Comparison of ENCODE assay signal across 8 cellular contexts in the genomic region with DNA sequence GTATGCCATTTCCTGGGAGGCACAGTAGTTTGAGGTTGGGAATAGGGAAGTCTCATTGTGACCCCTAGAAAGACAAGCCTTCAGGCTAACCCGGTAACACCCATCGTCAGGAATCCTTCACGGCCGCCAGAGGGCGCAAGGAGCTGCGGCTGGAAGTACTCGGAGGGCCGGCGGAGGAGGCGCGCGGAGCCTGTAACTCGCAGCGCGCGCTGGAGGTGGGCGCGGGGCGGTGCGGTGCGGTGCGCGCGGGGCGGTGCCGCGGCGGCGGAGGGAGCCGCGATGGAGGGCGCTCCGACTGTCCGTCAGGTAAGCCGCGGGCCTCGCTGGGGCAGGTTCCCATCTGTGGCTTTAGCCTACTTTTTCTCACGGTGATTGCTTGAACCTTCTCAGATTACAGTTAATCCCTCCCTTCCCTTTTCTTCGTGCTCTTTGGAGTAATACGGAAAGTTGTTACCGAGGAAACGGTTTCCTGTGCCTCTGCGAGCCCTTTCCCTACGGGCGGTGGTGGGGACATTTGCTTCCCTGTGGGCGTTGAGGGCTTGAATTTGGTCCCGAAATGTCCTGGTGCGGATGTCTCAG. TPM values are rescaled to one million over a fixed set of nuclear protein-coding genes. Genes with fewer than 3 reads are reported as not detected.
DNase-seq lines count a peak whose midpoint lies in the region; ATAC-seq and TF ChIP-seq lines count a peak whose summit lies in the region.

A gene (plus strand): TSS at position 158 of the 579 bp plus-strand sequence. CDS start 122 bp downstream, at position 280.

- no peaks in the 10 kb centered on the region for H3K9me3 ChIP-seq in Caco-2
- H3K9me3 ChIP-seq in endodermal cell (ENCODE audit: control insufficient read depth, low read length): no peaks in the 10 kb centered on the region
- H3K9me3 ChIP-seq in mesodermal cell (ENCODE audit: control insufficient read depth, low read length): no peaks in the 10 kb centered on the region

- H3K27ac ChIP-seq in endodermal cell (ENCODE audit: low read depth, low read length) (no peak within 1 kb of the TSS), mesodermal cell (ENCODE audit: low read depth, low read length, severe bottlenecking) (no peak within 1 kb of the TSS)

- POLR2A ChIA-PET in Caco-2 (lab: Charles Lee): no interaction called here

- H3K4me3 ChIP-seq in Caco-2 (ENCODE audit: low read depth, low read length) (peak within 1 kb of the TSS; percentile 35), endodermal cell (ENCODE audit: low read length) (peak within 1 kb of the TSS; percentile 81), mesodermal cell (ENCODE audit: extremely low read depth, insufficient read depth, low read length, poor library complexity, severe bottlenecking) (peak within 1 kb of the TSS; percentile 55)

- CTCF ChIA-PET in Caco-2 (lab: Charles Lee): interaction anchor here (0.6 to 1.6 kb wide), 6 partner anchors 52 to 217 kb away, joined by 4 to 15 read pairs (median 6); a partner anchor contains a TSS
- CTCF ChIA-PET in activated CD8-positive, alpha-beta memory T cell treated with anti-CD3 and anti-CD28 coated beads, Interleukin-2, amount 10 ng/mL, durations not matched to agents 7 days and 5 days (lab: Charles Lee): interaction anchor here (0.6 to 2.7 kb wide), 22 partner anchors 9 to 349 kb away, joined by 3 to 18 read pairs (median 4); no protein-coding TSS in a partner anchor

- DNase-seq in Caco-2: peak; percentile 86 to 88
- DNase-seq in HUDEP-2 (lab: John Stamatoyannopoulos, UW; ENCODE audit: unreplicated experiment in 76 of 76): peak in 70 of 76 experiments; percentile 1 to 75 (median 52)
- peak; percentile 81 to 89 for DNase-seq in NOMO-1 (lab: John Stamatoyannopoulos, UW; ENCODE audit: unreplicated experiment in 2 of 2)
- DNase-seq in activated CD8-positive, alpha-beta memory T cell treated with anti-CD3 and anti-CD28 coated beads, Interleukin-2, amount 10 ng/mL, durations not matched to agents 7 days and 5 days: peak; percentile 88
- peak; percentile 95 for DNase-seq in endodermal cell
- peak; percentile 65 for DNase-seq in stimulated activated CD8-positive, alpha-beta memory T cell treated with anti-CD3 and anti-CD28 coated beads, Interleukin-15, amount 100 ng/mL, for 24 hours (ENCODE audit: low read depth)

- H3K27me3 Mint-ChIP-seq in Caco-2 (ENCODE audit: insufficient read depth, unreplicated experiment) (no peaks in the 10 kb centered on the region), endodermal cell (ENCODE audit: insufficient read depth) (peaks cover 11% of the 10 kb centered on the region)
- H3K27me3 Mint-ChIP-seq in activated CD8-positive, alpha-beta memory T cell treated with anti-CD3 and anti-CD28 coated beads, Interleukin-2, amount 10 ng/mL, durations not matched to agents 7 days and 5 days: no peaks in the 10 kb centered on the region

- H3K4me1 ChIP-seq in Caco-2 (0 out of 2 replicates have a peak, but pooled peaks cover 9% of the 10 kb centered on the region), endodermal cell (ENCODE audit: control insufficient read depth, insufficient read depth, low read length) (no peaks in the 10 kb centered on the region), mesodermal cell (ENCODE audit: control insufficient read depth, insufficient read depth, low read length, poor library complexity, severe bottlenecking) (no peaks in the 10 kb centered on the region)

- peak within 1 kb of the TSS; percentile 58 for H3K9ac ChIP-seq in endodermal cell (ENCODE audit: extremely low read depth, low read length, poor library complexity, severe bottlenecking)

- H3K36me3 Mint-ChIP-seq in Caco-2 (ENCODE audit: insufficient read depth, unreplicated experiment) (no peaks in the 10 kb centered on the region), endodermal cell (ENCODE audit: low read depth) (no peaks in the 10 kb centered on the region)
- no peaks in the 10 kb centered on the region for H3K36me3 Mint-ChIP-seq in activated CD8-positive, alpha-beta memory T cell treated with anti-CD3 and anti-CD28 coated beads, Interleukin-2, amount 10 ng/mL, durations not matched to agents 7 days and 5 days

- BruUV-seq in Caco-2 (replicated peaks; lab: Mats Ljungman, UMichigan): no TSS peak

- intact Hi-C loops in Caco-2 (cut with micrococcal nuclease; ENCODE audit: unreplicated experiment): loop anchor here (1.0 to 2.0 kb wide), 3 partner anchors 52 to 102 kb away; no protein-coding TSS in a partner anchor

- H3K4me3 Mint-ChIP-seq in Caco-2 (ENCODE audit: unreplicated experiment) (peak within 1 kb of the TSS; percentile 71), endodermal cell (peak within 1 kb of the TSS; percentile 68)
- peak within 1 kb of the TSS; percentile 69 for H3K4me3 Mint-ChIP-seq in activated CD8-positive, alpha-beta memory T cell treated with anti-CD3 and anti-CD28 coated beads, Interleukin-2, amount 10 ng/mL, durations not matched to agents 7 days and 5 days

- H3K36me3 ChIP-seq in Caco-2 (ENCODE audit: control insufficient read depth, insufficient read depth, low read length) (no peaks in the 10 kb centered on the region), endodermal cell (ENCODE audit: control insufficient read depth, insufficient read depth, low read length) (no peaks in the 10 kb centered on the region), mesodermal cell (ENCODE audit: control insufficient read depth, insufficient read depth, low read length) (no peaks in the 10 kb centered on the region)

- H3K9me3 Mint-ChIP-seq in Caco-2 (ENCODE audit: unreplicated experiment): no peaks in the 10 kb centered on the region
- no peaks in the 10 kb centered on the region for H3K9me3 Mint-ChIP-seq in activated CD8-positive, alpha-beta memory T cell treated with anti-CD3 and anti-CD28 coated beads, Interleukin-2, amount 10 ng/mL, durations not matched to agents 7 days and 5 days (ENCODE audit: low read depth)
- no peaks in the 10 kb centered on the region for H3K9me3 Mint-ChIP-seq in endodermal cell

- 0 to 1% methylated on average over 16 to 48 of the region's 48 CpGs for WGBS in endodermal cell (ENCODE audit: insufficient coverage in 1 of 2, insufficient read length in 1 of 2), 2 experiments
- 0% methylated on average over 37 to 41 of the region's 48 CpGs for WGBS in mesodermal cell (ENCODE audit: insufficient coverage in 2 of 2), 2 experiments

- H3K27ac Mint-ChIP-seq in Caco-2 (ENCODE audit: unreplicated experiment) (peak within 1 kb of the TSS; percentile 48), endodermal cell (peak within 1 kb of the TSS; percentile 50)
- no peak within 1 kb of the TSS for H3K27ac Mint-ChIP-seq in activated CD8-positive, alpha-beta memory T cell treated with anti-CD3 and anti-CD28 coated beads, Interleukin-2, amount 10 ng/mL, durations not matched to agents 7 days and 5 days

- peak; percentile 95 for ATAC-seq in GM21423 (IDR thresholded peaks at IDR 0.05; ENCODE audit: unreplicated experiment)
- peak; percentile 99 for ATAC-seq in activated CD8-positive, alpha-beta memory T cell treated with anti-CD3 and anti-CD28 coated beads, Interleukin-2, amount 10 ng/mL, durations not matched to agents 7 days and 5 days

- TF ChIP-seq CTCF in Caco-2 (IDR thresholded peaks at IDR 0.05; ENCODE audit: insufficient read depth in 1 of 2, low read depth in 1 of 2, low read length in 1 of 2, severe bottlenecking in 1 of 2, unreplicated experiment in 1 of 2) (peak; percentile 86 to 92), endodermal cell (conservative IDR thresholded peaks at IDR 0.05) (peak; percentile 92)

- H3K27me3 ChIP-seq in Caco-2 (replicated peaks; ENCODE audit: control insufficient read depth, insufficient read depth, low read length) (no peaks in the 10 kb centered on the region), endodermal cell (ENCODE audit: control insufficient read depth, insufficient read depth, low read length, poor library complexity, severe bottlenecking) (no peaks in the 10 kb centered on the region)

- H3K4me1 Mint-ChIP-seq in Caco-2 (ENCODE audit: low read depth, unreplicated experiment) (peaks cover 7% of the 10 kb centered on the region), endodermal cell (peaks cover 8% of the 10 kb centered on the region)
- H3K4me1 Mint-ChIP-seq in activated CD8-positive, alpha-beta memory T cell treated with anti-CD3 and anti-CD28 coated beads, Interleukin-2, amount 10 ng/mL, durations not matched to agents 7 days and 5 days: peaks cover 8% of the 10 kb centered on the region

RNA-seq across cellular contexts. Expression of the gene that starts here (rescaled TPM):
- total RNA-seq in Caco-2 (2022) (3.9 and 4.2 TPM in 2 replicates), endodermal cell (1 to 10 TPM; 1.6 to 5.1 TPM)
- total RNA-seq in activated CD8-positive, alpha-beta memory T cell treated with anti-CD3 and anti-CD28 coated beads, Interleukin-2, amount 10 ng/mL, durations not matched to agents 7 days and 5 days: 1 to 10 TPM in 1 of 2 experiments, under 1 TPM in 1; 0.40 to 1.1 TPM
- 2.7 TPM for polyA plus RNA-seq in endodermal cell (2013, experiment 1 of 2)
- 3.5 TPM for polyA plus RNA-seq in endodermal cell (2013, experiment 2 of 2)
- polyA plus RNA-seq in mesodermal cell (2013, experiment 1 of 2): 6.5 TPM
- polyA plus RNA-seq in mesodermal cell (2013, experiment 2 of 2): 5.3 TPM
